10 cellular contexts compared by ENCODE assay signal in the genomic region with DNA sequence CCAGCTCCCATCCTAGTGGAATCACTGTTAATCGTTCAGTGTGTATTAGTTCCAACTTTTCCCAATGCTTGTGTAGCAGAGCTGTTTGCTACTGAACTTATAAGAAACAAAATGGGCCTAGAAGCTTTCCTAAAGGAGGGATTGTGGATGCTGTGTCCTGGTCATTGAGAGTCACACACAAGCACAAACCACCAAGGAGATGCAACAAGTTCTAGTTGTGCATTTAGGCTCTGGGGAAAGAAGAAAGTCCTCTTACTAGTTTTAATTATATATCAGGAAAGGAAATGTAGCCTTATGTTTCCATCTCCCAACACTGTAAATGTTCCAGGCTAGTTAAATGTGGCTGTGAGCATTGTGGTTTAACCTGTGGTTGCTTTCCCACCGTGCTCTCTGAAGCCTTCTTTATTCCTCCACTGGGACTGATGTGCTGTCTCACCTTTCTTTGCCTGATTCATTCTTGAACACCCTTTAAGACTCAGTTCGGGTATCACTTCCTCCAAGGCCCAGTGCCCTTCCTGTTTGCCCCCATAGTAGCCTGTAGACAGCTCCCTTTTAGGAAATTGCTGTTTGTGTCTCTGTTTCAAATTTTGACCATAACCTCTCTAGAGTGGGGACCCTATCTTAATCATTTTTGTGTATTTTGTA. TPM values are rescaled to one million over a fixed set of nuclear protein-coding genes. Genes with fewer than 3 reads are reported as not detected.
DNase-seq lines count a peak whose midpoint lies in the region; ATAC-seq lines count a peak whose summit lies in the region.
"Had no signal": no experiment of that assay in that cellular context is flagged by ENCODE, and none has a peak within 500 bp of the region (broad histone marks: within the 10 kb centered on the region; RNA-seq: fewer than 3 reads in every experiment).

No MANE protein-coding gene starts in this region.

- no peak overlapping the region for H4K91ac ChIP-seq in trophoblast cell (ENCODE audit: low read depth, low read length)

- peak; percentile 87 for ATAC-seq in HG02970 (IDR thresholded peaks at IDR 0.05; ENCODE audit: low FRiP score, unreplicated experiment)
- ATAC-seq in stimulated activated naive CD8-positive, alpha-beta T cell treated with anti-CD3 and anti-CD28 coated beads, Interleukin-15, Interleukin-2, amounts not matched to agents 100 U/mL and 50 U/mL, for 24 hours = peak; percentile 65
- ATAC-seq: HCT116 had no signal

- peak; percentile 3 for DNase-seq in SIG-M5 treated with dmso at 0.1 percent for 504 hours (lab: John Stamatoyannopoulos, UW; ENCODE audit: unreplicated experiment)
- no peak for DNase-seq in SIG-M5 (lab: John Stamatoyannopoulos, UW)
- peak; percentile 45 to 57 for DNase-seq in NOMO-1 (lab: John Stamatoyannopoulos, UW; ENCODE audit: unreplicated experiment in 2 of 2)
- no peak for DNase-seq in stimulated activated naive CD8-positive, alpha-beta T cell treated with anti-CD3 and anti-CD28 coated beads, Interleukin-15, Interleukin-2, amounts not matched to agents 100 U/mL and 50 U/mL, for 24 hours
- no peak for DNase-seq in NCI-H2196 (lab: John Stamatoyannopoulos, UW; ENCODE audit: unreplicated experiment)
- DNase-seq in stimulated activated CD4-positive, alpha-beta T cell treated with anti-CD3 and anti-CD28 coated beads, Interleukin-15, amount 100 ng/mL, for 24 hours = no peak
- no peak for DNase-seq in trophoblast cell

- H3K79me2 ChIP-seq in trophoblast cell (ENCODE audit: control insufficient read depth, insufficient read depth, low read length, poor library complexity) = no peaks in the 10 kb centered on the region

- no peaks in the 10 kb centered on the region for H3K9me3 ChIP-seq in trophoblast cell (ENCODE audit: insufficient read depth, low read depth, low read length)

- H3K4ac ChIP-seq in trophoblast cell (ENCODE audit: low read depth, low read length) = no peak overlapping the region

- no peak overlapping the region for H3K18ac ChIP-seq in trophoblast cell (ENCODE audit: low read length)

- no peaks in the 10 kb centered on the region for H3K27me3 ChIP-seq in trophoblast cell (ENCODE audit: insufficient read depth, low read length)

- H3K23ac ChIP-seq in trophoblast cell (ENCODE audit: low read length) = no peak overlapping the region

- H2BK120ac ChIP-seq in trophoblast cell (ENCODE audit: insufficient read depth, low read length, poor library complexity) = no peak overlapping the region

- H3K79me1 ChIP-seq in trophoblast cell (ENCODE audit: low read length) = no peaks in the 10 kb centered on the region

- no peaks in the 10 kb centered on the region for H3K4me1 ChIP-seq in trophoblast cell (ENCODE audit: control insufficient read depth in 1 of 2, insufficient read depth in 2 of 2, low read length in 2 of 2)

- H3K4me2 ChIP-seq in trophoblast cell (ENCODE audit: low read length) = no peak overlapping the region

- no CpG with 5 or more reads among the region's 3 CpGs for WGBS in trophoblast cell (ENCODE audit: extremely low coverage, insufficient coverage, insufficient read length)

- no peak overlapping the region for H3K4me3 ChIP-seq in trophoblast cell (ENCODE audit: low read depth, low read length)

- H4K12ac ChIP-seq in trophoblast cell (ENCODE audit: low read depth, low read length) = no peak overlapping the region

- H2BK5ac ChIP-seq in trophoblast cell (ENCODE audit: low read depth, low read length, poor library complexity) = no peak overlapping the region

- H3K36me3 ChIP-seq in trophoblast cell (ENCODE audit: control insufficient read depth in 1 of 2, insufficient read depth in 2 of 2, low read length in 2 of 2) = peaks cover 9 to 16% of the 10 kb centered on the region in 2 experiments

- no peak overlapping the region for H2AFZ ChIP-seq in trophoblast cell (ENCODE audit: insufficient read depth, low read length, poor library complexity)

- no peak overlapping the region for H3K27ac ChIP-seq in trophoblast cell (ENCODE audit: low read depth, low read length)
- H3K27ac ChIP-seq: 22Rv1 had no signal

- no peak overlapping the region for H3K14ac ChIP-seq in trophoblast cell (ENCODE audit: low read length)

- no peak overlapping the region for H2BK12ac ChIP-seq in trophoblast cell (ENCODE audit: low read length)

- H3K9ac ChIP-seq in trophoblast cell (ENCODE audit: low read length) = no peak overlapping the region

- no peak overlapping the region for H2AK5ac ChIP-seq in trophoblast cell (ENCODE audit: low read length)

- no peak overlapping the region for H4K8ac ChIP-seq in trophoblast cell (ENCODE audit: low read depth, low read length)

RNA-seq across cellular contexts. Expression of a gene that starts 34.3 kb away (rescaled TPM):
- polyA plus RNA-seq in trophoblast cell (2013) = 196 and 211 TPM in 2 replicates

RNA-seq across cellular contexts. Expression of a gene that starts 55.9 kb away (rescaled TPM):
- polyA plus RNA-seq in trophoblast cell (2013) = 30.8 and 32.7 TPM in 2 replicates

Comparison
In these comparisons a context has a peak if more than half of its experiments do, and no peak if none do; other contexts are left out.
1. DNase-seq: peak in SIG-M5 treated with dmso at 0.1 percent for 504 hours (single experiment) and NOMO-1 (2 of 2); none in SIG-M5 (single experiment), stimulated activated naive CD8-positive, alpha-beta T cell treated with anti-CD3 and anti-CD28 coated beads, Interleukin-15, Interleukin-2, amounts not matched to agents 100 U/mL and 50 U/mL, for 24 hours (single experiment), NCI-H2196 (single experiment), stimulated activated CD4-positive, alpha-beta T cell treated with anti-CD3 and anti-CD28 coated beads, Interleukin-15, amount 100 ng/mL, for 24 hours (single experiment) and trophoblast cell (0 of 2).